ENCODE assay signal across 8 cellular contexts in genomic region chr6:143060354-143060805, GRCh38. TPM values are rescaled to one million over a fixed set of nuclear protein-coding genes. Genes with fewer than 3 reads are reported as not detected.
A peak's percentile ranks its signal among the peaks of the same experiment; 100 is the strongest.
DNase-seq lines count a peak whose midpoint lies in the region; ATAC-seq and TF ChIP-seq lines count a peak whose summit lies in the region.

No MANE protein-coding gene starts in this region.

- peak overlapping the region in 1 of 2 experiments; percentile 14 for H3K23ac ChIP-seq in mesenchymal stem cell (ENCODE audit: low read length in 2 of 2)

- H2BK120ac ChIP-seq in mesenchymal stem cell (ENCODE audit: low read depth, low read length), result peak overlapping the region; percentile 88

- peak overlapping the region; percentile 70 to 87 for H2BK12ac ChIP-seq in mesenchymal stem cell (ENCODE audit: low read length in 2 of 2)

- H3K4ac ChIP-seq in mesenchymal stem cell (ENCODE audit: low read depth in 1 of 2, low read length in 2 of 2), result peak overlapping the region; percentile 71 to 82

- H4K8ac ChIP-seq in mesenchymal stem cell (ENCODE audit: low read length), result peak overlapping the region; percentile 96

- peak overlapping the region; percentile 90 for H3K4me2 ChIP-seq in mesenchymal stem cell (ENCODE audit: low read length, poor library complexity, severe bottlenecking)

- peak overlapping the region; percentile 95 to 97 for H3K18ac ChIP-seq in mesenchymal stem cell (ENCODE audit: low read depth in 1 of 2, low read length in 2 of 2)

- H3K79me1 ChIP-seq in mesenchymal stem cell (replicated peaks; ENCODE audit: low read length, poor library complexity, severe bottlenecking), result peaks cover 6% of the 10 kb centered on the region

- no peak overlapping the region for H2AK5ac ChIP-seq in mesenchymal stem cell (ENCODE audit: low read length, severe bottlenecking)

- peaks cover 10% of the 10 kb centered on the region for H3K4me1 ChIP-seq in effector memory CD4-positive, alpha-beta T cell (ENCODE audit: control insufficient read depth, insufficient read depth, low read length, poor library complexity, severe bottlenecking)
- peaks cover 6% of the 10 kb centered on the region for H3K4me1 ChIP-seq in mesenchymal stem cell (ENCODE audit: control insufficient read depth, insufficient read depth, low read depth, low read length)

- ATAC-seq in GM18520 (IDR thresholded peaks at IDR 0.05; ENCODE audit: unreplicated experiment) (peak; percentile 77), HG03066 (IDR thresholded peaks at IDR 0.05; ENCODE audit: low read depth, unreplicated experiment) (peak; percentile 65)

- DNase-seq in AG09309 (ENCODE audit: low read depth) (peak; percentile 39), NCI-H510A (lab: John Stamatoyannopoulos, UW) (peak; percentile 37), mesenchymal stem cell (peak; percentile 96)
- peak; percentile 84 for DNase-seq in activated CD8-positive, alpha-beta memory T cell treated with anti-CD3 and anti-CD28 coated beads for 24 hours
- peak; percentile 63 to 77 (median 71) for DNase-seq in effector memory CD4-positive, alpha-beta T cell
- peak; percentile 46 for DNase-seq in stimulated activated CD8-positive, alpha-beta memory T cell treated with anti-CD3 and anti-CD28 coated beads, Interleukin-12 subunit alpha, Interleukin-12 subunit beta, amount 100 ng/mL, for 24 hours (ENCODE audit: extremely low read depth)

- H4K91ac ChIP-seq in mesenchymal stem cell (ENCODE audit: low read length), result peak overlapping the region; percentile 97

- no peaks in the 10 kb centered on the region for H3K36me3 ChIP-seq in effector memory CD4-positive, alpha-beta T cell (ENCODE audit: control insufficient read depth, insufficient read depth, low read length)
- H3K36me3 ChIP-seq in mesenchymal stem cell (ENCODE audit: control insufficient read depth in 1 of 2, insufficient read depth in 2 of 2, low read depth in 1 of 2, low read length in 2 of 2), result no peaks in the 10 kb centered on the region

- peak overlapping the region; percentile 68 for H2AFZ ChIP-seq in mesenchymal stem cell (ENCODE audit: low read depth, low read length)

- H3K4me3 ChIP-seq in AG09309 (ENCODE audit: control insufficient read depth, low read depth, low read length) (peak overlapping the region; percentile 98), mesenchymal stem cell (ENCODE audit: insufficient read depth in 1 of 2, low read depth in 1 of 2, low read length in 2 of 2) (peak overlapping the region; percentile 91 to 94)
- H3K4me3 ChIP-seq in effector memory CD4-positive, alpha-beta T cell (ENCODE audit: insufficient read depth, low read depth, low read length, poor library complexity, severe bottlenecking), result peak overlapping the region; percentile 94

- H2BK15ac ChIP-seq in mesenchymal stem cell (ENCODE audit: low read depth, poor library complexity, severe bottlenecking), result peak overlapping the region; percentile 97

- H3K9ac ChIP-seq in mesenchymal stem cell (ENCODE audit: low read length), result peak overlapping the region; percentile 97

- H2BK5ac ChIP-seq in mesenchymal stem cell (ENCODE audit: low read depth, low read length, poor library complexity, severe bottlenecking), result peak overlapping the region; percentile 51

- peak overlapping the region; percentile 90 to 93 for H3K14ac ChIP-seq in mesenchymal stem cell (ENCODE audit: low read length in 2 of 2)

- peak overlapping the region; percentile 72 for H3K27ac ChIP-seq in effector memory CD4-positive, alpha-beta T cell (ENCODE audit: insufficient read depth, low read length, poor library complexity, severe bottlenecking)
- peak overlapping the region; percentile 56 for H3K27ac ChIP-seq in mesenchymal stem cell (ENCODE audit: low read length, poor library complexity, severe bottlenecking)

- under 1% methylated on average over 19 of the region's 52 CpGs for WGBS in mesenchymal stem cell

- peak; percentile 16 for TF ChIP-seq CTCF in AG09309 (IDR thresholded peaks at IDR 0.05; ENCODE audit: control insufficient read depth, insufficient read depth, low read depth, low read length, missing control alignments)

- H3K27me3 ChIP-seq in effector memory CD4-positive, alpha-beta T cell (replicated peaks; ENCODE audit: control insufficient read depth, insufficient read depth, low read length, poor library complexity, severe bottlenecking), result no peaks in the 10 kb centered on the region
- H3K27me3 ChIP-seq in mesenchymal stem cell (ENCODE audit: control insufficient read depth in 1 of 2, insufficient read depth in 1 of 2, low read length in 2 of 2), result no peaks in the 10 kb centered on the region

- no peaks in the 10 kb centered on the region for H3K9me3 ChIP-seq in effector memory CD4-positive, alpha-beta T cell (ENCODE audit: control insufficient read depth, low read length)
- no peaks in the 10 kb centered on the region for H3K9me3 ChIP-seq in mesenchymal stem cell (ENCODE audit: control insufficient read depth, low read length)

RNA-seq across cellular contexts. Expression of gene AIG1, which starts 0.3 kb away (rescaled TPM):
- 35.6 TPM for polyA plus RNA-seq in mesenchymal stem cell (2013, experiment 1 of 2)
- polyA plus RNA-seq in mesenchymal stem cell (2013, experiment 2 of 2), result 37.8 TPM

Comparison
In these comparisons a context has a peak if more than half of its experiments do, and no peak if none do; other contexts are left out.
1. Peak in every context shown above with its lines: DNase-seq, ATAC-seq, H3K4me3 ChIP-seq and H3K27ac ChIP-seq.
2. DNase-seq: peak in every context shown above with its lines; median percentile 96 in mesenchymal stem cell; 84 in activated CD8-positive, alpha-beta memory T cell treated with anti-CD3 and anti-CD28 coated beads for 24 hours; 71 in effector memory CD4-positive, alpha-beta T cell; 46 in stimulated activated CD8-positive, alpha-beta memory T cell treated with anti-CD3 and anti-CD28 coated beads, Interleukin-12 subunit alpha, Interleukin-12 subunit beta, amount 100 ng/mL, for 24 hours; 39 in AG09309; 37 in NCI-H510A.